Comparison of ENCODE assay signal across 2 cellular contexts in the genomic region with DNA sequence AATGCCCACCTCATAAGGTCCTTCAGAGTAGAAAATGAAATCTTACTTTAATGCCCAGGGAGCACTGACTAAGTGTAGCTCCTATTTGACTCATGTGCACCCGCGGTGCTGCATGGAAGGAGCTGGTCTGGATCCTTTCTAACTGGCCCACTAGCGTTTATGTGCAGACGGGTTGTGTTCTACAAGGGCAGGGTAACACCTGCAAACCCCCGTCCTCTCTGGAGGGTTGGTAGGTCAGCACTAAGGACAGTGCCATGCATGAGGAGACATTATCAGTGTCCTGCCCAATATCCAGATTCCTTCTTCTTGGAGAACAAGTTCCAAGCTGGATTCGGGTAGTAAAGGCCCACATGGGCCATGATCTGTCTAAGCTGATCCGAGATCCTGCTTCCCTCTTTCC.
TF ChIP-seq lines count a peak whose summit lies in the region.

No MANE protein-coding gene starts in this region.

TF ChIP-seq in HEK293, 187 proteins besides CTCF, POLR2A, EP300 and RAD21 (continued from another document):
- TF ChIP-seq, protein P1, sequence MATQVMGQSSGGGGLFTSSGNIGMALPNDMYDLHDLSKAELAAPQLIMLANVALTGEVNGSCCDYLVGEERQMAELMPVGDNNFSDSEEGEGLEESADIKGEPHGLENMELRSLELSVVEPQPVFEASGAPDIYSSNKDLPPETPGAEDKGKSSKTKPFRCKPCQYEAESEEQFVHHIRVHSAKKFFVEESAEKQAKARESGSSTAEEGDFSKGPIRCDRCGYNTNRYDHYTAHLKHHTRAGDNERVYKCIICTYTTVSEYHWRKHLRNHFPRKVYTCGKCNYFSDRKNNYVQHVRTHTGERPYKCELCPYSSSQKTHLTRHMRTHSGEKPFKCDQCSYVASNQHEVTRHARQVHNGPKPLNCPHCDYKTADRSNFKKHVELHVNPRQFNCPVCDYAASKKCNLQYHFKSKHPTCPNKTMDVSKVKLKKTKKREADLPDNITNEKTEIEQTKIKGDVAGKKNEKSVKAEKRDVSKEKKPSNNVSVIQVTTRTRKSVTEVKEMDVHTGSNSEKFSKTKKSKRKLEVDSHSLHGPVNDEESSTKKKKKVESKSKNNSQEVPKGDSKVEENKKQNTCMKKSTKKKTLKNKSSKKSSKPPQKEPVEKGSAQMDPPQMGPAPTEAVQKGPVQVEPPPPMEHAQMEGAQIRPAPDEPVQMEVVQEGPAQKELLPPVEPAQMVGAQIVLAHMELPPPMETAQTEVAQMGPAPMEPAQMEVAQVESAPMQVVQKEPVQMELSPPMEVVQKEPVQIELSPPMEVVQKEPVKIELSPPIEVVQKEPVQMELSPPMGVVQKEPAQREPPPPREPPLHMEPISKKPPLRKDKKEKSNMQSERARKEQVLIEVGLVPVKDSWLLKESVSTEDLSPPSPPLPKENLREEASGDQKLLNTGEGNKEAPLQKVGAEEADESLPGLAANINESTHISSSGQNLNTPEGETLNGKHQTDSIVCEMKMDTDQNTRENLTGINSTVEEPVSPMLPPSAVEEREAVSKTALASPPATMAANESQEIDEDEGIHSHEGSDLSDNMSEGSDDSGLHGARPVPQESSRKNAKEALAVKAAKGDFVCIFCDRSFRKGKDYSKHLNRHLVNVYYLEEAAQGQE (tag by site-specific recombination; IDR thresholded peaks at IDR 0.05), result peak; percentile 84
- TF ChIP-seq, protein P2, sequence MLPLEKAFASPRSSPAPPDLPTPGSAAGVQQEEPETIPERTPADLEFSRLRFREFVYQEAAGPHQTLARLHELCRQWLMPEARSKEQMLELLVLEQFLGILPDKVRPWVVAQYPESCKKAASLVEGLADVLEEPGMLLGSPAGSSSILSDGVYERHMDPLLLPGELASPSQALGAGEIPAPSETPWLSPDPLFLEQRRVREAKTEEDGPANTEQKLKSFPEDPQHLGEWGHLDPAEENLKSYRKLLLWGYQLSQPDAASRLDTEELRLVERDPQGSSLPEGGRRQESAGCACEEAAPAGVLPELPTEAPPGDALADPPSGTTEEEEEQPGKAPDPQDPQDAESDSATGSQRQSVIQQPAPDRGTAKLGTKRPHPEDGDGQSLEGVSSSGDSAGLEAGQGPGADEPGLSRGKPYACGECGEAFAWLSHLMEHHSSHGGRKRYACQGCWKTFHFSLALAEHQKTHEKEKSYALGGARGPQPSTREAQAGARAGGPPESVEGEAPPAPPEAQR (tag by site-specific recombination; IDR thresholded peaks at IDR 0.05), result no peak

TF ChIP-seq in GM12878, 131 proteins besides CTCF, POLR2A, EP300 and RAD21 (continued from another document):
- TF ChIP-seq, protein P1 (IDR thresholded peaks at IDR 0.05; ENCODE audit: low read depth, low read length), result peak; percentile 43; the same call in 1 of the 2 replicates
- TF ChIP-seq, protein P3, sequence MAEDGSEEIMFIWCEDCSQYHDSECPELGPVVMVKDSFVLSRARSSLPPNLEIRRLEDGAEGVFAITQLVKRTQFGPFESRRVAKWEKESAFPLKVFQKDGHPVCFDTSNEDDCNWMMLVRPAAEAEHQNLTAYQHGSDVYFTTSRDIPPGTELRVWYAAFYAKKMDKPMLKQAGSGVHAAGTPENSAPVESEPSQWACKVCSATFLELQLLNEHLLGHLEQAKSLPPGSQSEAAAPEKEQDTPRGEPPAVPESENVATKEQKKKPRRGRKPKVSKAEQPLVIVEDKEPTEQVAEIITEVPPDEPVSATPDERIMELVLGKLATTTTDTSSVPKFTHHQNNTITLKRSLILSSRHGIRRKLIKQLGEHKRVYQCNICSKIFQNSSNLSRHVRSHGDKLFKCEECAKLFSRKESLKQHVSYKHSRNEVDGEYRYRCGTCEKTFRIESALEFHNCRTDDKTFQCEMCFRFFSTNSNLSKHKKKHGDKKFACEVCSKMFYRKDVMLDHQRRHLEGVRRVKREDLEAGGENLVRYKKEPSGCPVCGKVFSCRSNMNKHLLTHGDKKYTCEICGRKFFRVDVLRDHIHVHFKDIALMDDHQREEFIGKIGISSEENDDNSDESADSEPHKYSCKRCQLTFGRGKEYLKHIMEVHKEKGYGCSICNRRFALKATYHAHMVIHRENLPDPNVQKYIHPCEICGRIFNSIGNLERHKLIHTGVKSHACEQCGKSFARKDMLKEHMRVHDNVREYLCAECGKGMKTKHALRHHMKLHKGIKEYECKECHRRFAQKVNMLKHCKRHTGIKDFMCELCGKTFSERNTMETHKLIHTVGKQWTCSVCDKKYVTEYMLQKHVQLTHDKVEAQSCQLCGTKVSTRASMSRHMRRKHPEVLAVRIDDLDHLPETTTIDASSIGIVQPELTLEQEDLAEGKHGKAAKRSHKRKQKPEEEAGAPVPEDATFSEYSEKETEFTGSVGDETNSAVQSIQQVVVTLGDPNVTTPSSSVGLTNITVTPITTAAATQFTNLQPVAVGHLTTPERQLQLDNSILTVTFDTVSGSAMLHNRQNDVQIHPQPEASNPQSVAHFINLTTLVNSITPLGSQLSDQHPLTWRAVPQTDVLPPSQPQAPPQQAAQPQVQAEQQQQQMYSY (CRISPR knock-in tag; IDR thresholded peaks at IDR 0.05), result no peak
TF ChIP-seq in GM12878: peak in this region for 1.
